In genomic region chr17:75289832-75290337, GRCh38 we compare ENCODE assay signal across 1 cellular context.
TF ChIP-seq lines count a peak whose summit lies in the region.

No MANE protein-coding gene starts in this region.

TF ChIP-seq in K562, 482 proteins besides CTCF, POLR2A, EP300 and RAD21 (continued from another document and continues in another):
- no peak for TF ChIP-seq AFF1 (IDR thresholded peaks at IDR 0.05; ENCODE audit: low read depth in 1 of 2, partially characterized antibody in 2 of 2)
- no peak for TF ChIP-seq FIP1L1 (IDR thresholded peaks at IDR 0.05; ENCODE audit: low read depth, low read length, poor library complexity, severe bottlenecking)
- TF ChIP-seq SMARCA5 (IDR thresholded peaks at IDR 0.05) = no peak
- no peak for TF ChIP-seq RFX5 (IDR thresholded peaks at IDR 0.05; ENCODE audit: low read depth, low read length)
- no peak for TF ChIP-seq IRF9 (tag; IDR thresholded peaks at IDR 0.05)
- no peak for TF ChIP-seq GTF2A2 (tag; IDR thresholded peaks at IDR 0.05)
- TF ChIP-seq STAT5B (CRISPR knock-in tag; IDR thresholded peaks at IDR 0.05) = no peak
- TF ChIP-seq NFE2L1 (tag; IDR thresholded peaks at IDR 0.05; ENCODE audit: borderline replicate concordance, low read depth) = no peak
- no peak for TF ChIP-seq SMARCB1 (IDR thresholded peaks at IDR 0.05; ENCODE audit: insufficient read length, low read depth)
- no peak for TF ChIP-seq ZNF12 (CRISPR knock-in tag; IDR thresholded peaks at IDR 0.05)
- TF ChIP-seq HOXB6 (CRISPR knock-in tag; IDR thresholded peaks at IDR 0.05; ENCODE audit: borderline replicate concordance) = no peak
- TF ChIP-seq ZNF79 (CRISPR knock-in tag; IDR thresholded peaks at IDR 0.05; ENCODE audit: low read depth) = no peak
- TF ChIP-seq CHCHD3 (CRISPR knock-in tag; IDR thresholded peaks at IDR 0.05) = no peak
- no peak for TF ChIP-seq E2F5 (CRISPR knock-in tag; IDR thresholded peaks at IDR 0.05)
- no peak for TF ChIP-seq MYNN (IDR thresholded peaks at IDR 0.05)
- no peak for TF ChIP-seq MYNN (CRISPR knock-in tag; IDR thresholded peaks at IDR 0.05)
- TF ChIP-seq YY1 (IDR thresholded peaks at IDR 0.05; ENCODE audit: borderline replicate concordance in 1 of 3, control insufficient read depth in 1 of 3, extremely low read depth in 1 of 3, insufficient read depth in 3 of 3, insufficient read length in 1 of 3, insufficient replicate concordance in 2 of 3, low read depth in 1 of 3, low read length in 2 of 3) = no peak
- TF ChIP-seq CUX1 (CRISPR knock-in tag; IDR thresholded peaks at IDR 0.05) = no peak
- TF ChIP-seq TSC22D4 (tag; IDR thresholded peaks at IDR 0.05) = no peak
- TF ChIP-seq ZNF282 (CRISPR knock-in tag; IDR thresholded peaks at IDR 0.05) = no peak
- no peak for TF ChIP-seq ZNF395 (CRISPR knock-in tag; IDR thresholded peaks at IDR 0.05)
- no peak for TF ChIP-seq ZNF655 (CRISPR knock-in tag; IDR thresholded peaks at IDR 0.05)
- no peak for TF ChIP-seq SRSF3 (IDR thresholded peaks at IDR 0.05; ENCODE audit: insufficient read depth, low read length)
- TF ChIP-seq MEF2D (tag; conservative IDR thresholded peaks at IDR 0.05; ENCODE audit: low read depth) = no peak
- no peak for TF ChIP-seq ZNF780A (CRISPR knock-in tag; IDR thresholded peaks at IDR 0.05)
- no peak for TF ChIP-seq RBM14 (IDR thresholded peaks at IDR 0.05; ENCODE audit: borderline replicate concordance, insufficient read depth, low read depth, low read length)
- TF ChIP-seq SRSF7 (optimal IDR thresholded peaks at IDR 0.05; ENCODE audit: low read depth, low read length) = no peak
- no peak for TF ChIP-seq CHD2 (IDR thresholded peaks at IDR 0.05; ENCODE audit: low read depth, low read length)
- TF ChIP-seq LCOR (CRISPR knock-in tag; IDR thresholded peaks at IDR 0.05) = no peak; the same call in 1 of the 2 replicates
- TF ChIP-seq HDAC6 (IDR thresholded peaks at IDR 0.05; ENCODE audit: low read depth, low read length) = no peak
- TF ChIP-seq FOXK2 (conservative IDR thresholded peaks at IDR 0.05 in 1 of 2, IDR thresholded peaks at IDR 0.05 in 1 of 2; ENCODE audit: low read depth in 2 of 2) = peak; percentile 63 to 83
- no peak for TF ChIP-seq DNMT1 (IDR thresholded peaks at IDR 0.05)
- TF ChIP-seq FOXP1 (CRISPR knock-in tag; IDR thresholded peaks at IDR 0.05) = no peak
- peak; percentile 63; the same call in 1 of the 2 replicates for TF ChIP-seq HDAC2 (IDR thresholded peaks at IDR 0.05)
- no peak for TF ChIP-seq DDX20 (tag; IDR thresholded peaks at IDR 0.05; ENCODE audit: low read depth)
- peak; percentile 74; the same call in 1 of the 2 replicates for TF ChIP-seq NFATC3 (IDR thresholded peaks at IDR 0.05)
- TF ChIP-seq ATF7 (IDR thresholded peaks at IDR 0.05) = no peak
- TF ChIP-seq LEF1 (IDR thresholded peaks at IDR 0.05) = no peak
- TF ChIP-seq SRF (CRISPR knock-in tag; IDR thresholded peaks at IDR 0.05) = no peak
- TF ChIP-seq TBP (optimal IDR thresholded peaks at IDR 0.05; ENCODE audit: low read depth, low read length) = no peak
- TF ChIP-seq CSDE1 (IDR thresholded peaks at IDR 0.05) = no peak
- no peak for TF ChIP-seq NUFIP1 (IDR thresholded peaks at IDR 0.05; ENCODE audit: partially characterized antibody)
- TF ChIP-seq ZNF707 (CRISPR knock-in tag; conservative IDR thresholded peaks at IDR 0.05) = no peak
- no peak for TF ChIP-seq TAL1 (IDR thresholded peaks at IDR 0.05)
- no peak for TF ChIP-seq SP2 (IDR thresholded peaks at IDR 0.05; ENCODE audit: extremely low read depth, low read depth, low read length, poor library complexity, severe bottlenecking)
- no peak for TF ChIP-seq ZNF76 (CRISPR knock-in tag; IDR thresholded peaks at IDR 0.05; ENCODE audit: borderline replicate concordance)
- TF ChIP-seq ZNF124 (CRISPR knock-in tag; IDR thresholded peaks at IDR 0.05) = no peak
- TF ChIP-seq NCOA1 (IDR thresholded peaks at IDR 0.05; ENCODE audit: low read depth) = 0 out of 2 replicates have a peak, but pooled peaks have one; percentile 13
- no peak for TF ChIP-seq ELK1 (CRISPR knock-in tag; IDR thresholded peaks at IDR 0.05)
- no peak for TF ChIP-seq FOXP4 (CRISPR knock-in tag; IDR thresholded peaks at IDR 0.05; ENCODE audit: borderline replicate concordance)
- TF ChIP-seq SMC3 (conservative IDR thresholded peaks at IDR 0.05; ENCODE audit: insufficient read depth, low read depth, low read length) = 0 out of 2 replicates have a peak, but pooled peaks have one; percentile 9
- TF ChIP-seq TRIM25 (IDR thresholded peaks at IDR 0.05; ENCODE audit: borderline replicate concordance) = no peak
